ENCODE assay signal across 1 cellular context in the genomic region with DNA sequence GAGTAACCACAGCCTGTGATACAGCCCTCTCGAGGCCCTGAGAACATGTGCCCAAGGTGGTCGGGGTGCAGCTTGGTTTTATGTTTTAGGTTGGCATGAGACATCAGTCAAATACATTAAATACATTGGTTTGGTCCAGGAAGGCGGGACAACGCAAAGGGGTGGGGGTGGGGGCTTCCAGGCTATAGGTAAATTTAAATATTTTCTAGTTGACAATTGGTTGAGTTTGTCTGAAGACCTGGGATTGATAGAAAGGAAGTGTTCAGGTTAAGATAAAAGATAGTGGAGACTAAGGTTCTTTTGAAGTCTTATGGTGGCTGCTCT.
A peak's percentile ranks its signal among the peaks of the same experiment; 100 is the strongest.
TF ChIP-seq lines count a peak whose summit lies in the region.

No MANE protein-coding gene starts in this region.

TF ChIP-seq in K562, 482 proteins besides CTCF, POLR2A, EP300 and RAD21 (continued from another document):
- TF ChIP-seq, protein P1, sequence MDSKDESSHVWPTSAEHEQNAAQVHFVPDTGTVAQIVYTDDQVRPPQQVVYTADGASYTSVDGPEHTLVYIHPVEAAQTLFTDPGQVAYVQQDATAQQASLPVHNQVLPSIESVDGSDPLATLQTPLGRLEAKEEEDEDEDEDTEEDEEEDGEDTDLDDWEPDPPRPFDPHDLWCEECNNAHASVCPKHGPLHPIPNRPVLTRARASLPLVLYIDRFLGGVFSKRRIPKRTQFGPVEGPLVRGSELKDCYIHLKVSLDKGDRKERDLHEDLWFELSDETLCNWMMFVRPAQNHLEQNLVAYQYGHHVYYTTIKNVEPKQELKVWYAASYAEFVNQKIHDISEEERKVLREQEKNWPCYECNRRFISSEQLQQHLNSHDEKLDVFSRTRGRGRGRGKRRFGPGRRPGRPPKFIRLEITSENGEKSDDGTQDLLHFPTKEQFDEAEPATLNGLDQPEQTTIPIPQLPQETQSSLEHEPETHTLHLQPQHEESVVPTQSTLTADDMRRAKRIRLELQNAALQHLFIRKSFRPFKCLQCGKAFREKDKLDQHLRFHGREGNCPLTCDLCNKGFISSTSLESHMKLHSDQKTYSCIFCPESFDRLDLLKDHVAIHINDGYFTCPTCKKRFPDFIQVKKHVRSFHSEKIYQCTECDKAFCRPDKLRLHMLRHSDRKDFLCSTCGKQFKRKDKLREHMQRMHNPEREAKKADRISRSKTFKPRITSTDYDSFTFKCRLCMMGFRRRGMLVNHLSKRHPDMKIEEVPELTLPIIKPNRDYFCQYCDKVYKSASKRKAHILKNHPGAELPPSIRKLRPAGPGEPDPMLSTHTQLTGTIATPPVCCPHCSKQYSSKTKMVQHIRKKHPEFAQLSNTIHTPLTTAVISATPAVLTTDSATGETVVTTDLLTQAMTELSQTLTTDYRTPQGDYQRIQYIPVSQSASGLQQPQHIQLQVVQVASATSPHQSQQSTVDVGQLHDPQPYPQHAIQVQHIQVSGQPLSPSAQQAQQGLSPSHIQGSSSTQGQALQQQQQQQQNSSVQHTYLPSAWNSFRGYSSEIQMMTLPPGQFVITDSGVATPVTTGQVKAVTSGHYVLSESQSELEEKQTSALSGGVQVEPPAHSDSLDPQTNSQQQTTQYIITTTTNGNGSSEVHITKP (IDR thresholded peaks at IDR 0.05; ENCODE audit: partially characterized antibody) = peak; percentile 2
- TF ChIP-seq NCOA2 (IDR thresholded peaks at IDR 0.05; ENCODE audit: partially characterized antibody in 2 of 2) (no peak), YY1 (IDR thresholded peaks at IDR 0.05; ENCODE audit: borderline replicate concordance in 1 of 3, control insufficient read depth in 1 of 3, extremely low read depth in 1 of 3, insufficient read depth in 3 of 3, insufficient read length in 1 of 3, insufficient replicate concordance in 2 of 3, low read depth in 1 of 3, low read length in 2 of 3) (no peak), KAT2B (IDR thresholded peaks at IDR 0.05; ENCODE audit: low read depth, low read length) (no peak), PHF21A (IDR thresholded peaks at IDR 0.05; ENCODE audit: borderline replicate concordance, low read depth) (no peak), SRF (CRISPR knock-in tag; IDR thresholded peaks at IDR 0.05) (no peak), ZNF121 (CRISPR knock-in tag; conservative IDR thresholded peaks at IDR 0.05) (no peak), GATAD2A (IDR thresholded peaks at IDR 0.05) (no peak), ZNF79 (CRISPR knock-in tag; IDR thresholded peaks at IDR 0.05; ENCODE audit: low read depth) (no peak), SMARCB1 (IDR thresholded peaks at IDR 0.05; ENCODE audit: insufficient read length, low read depth) (no peak)
- TF ChIP-seq, protein P2, sequence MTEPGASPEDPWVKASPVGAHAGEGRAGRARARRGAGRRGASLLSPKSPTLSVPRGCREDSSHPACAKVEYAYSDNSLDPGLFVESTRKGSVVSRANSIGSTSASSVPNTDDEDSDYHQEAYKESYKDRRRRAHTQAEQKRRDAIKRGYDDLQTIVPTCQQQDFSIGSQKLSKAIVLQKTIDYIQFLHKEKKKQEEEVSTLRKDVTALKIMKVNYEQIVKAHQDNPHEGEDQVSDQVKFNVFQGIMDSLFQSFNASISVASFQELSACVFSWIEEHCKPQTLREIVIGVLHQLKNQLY (CRISPR knock-in tag; conservative IDR thresholded peaks at IDR 0.05) = no peak
- TF ChIP-seq, protein P3, sequence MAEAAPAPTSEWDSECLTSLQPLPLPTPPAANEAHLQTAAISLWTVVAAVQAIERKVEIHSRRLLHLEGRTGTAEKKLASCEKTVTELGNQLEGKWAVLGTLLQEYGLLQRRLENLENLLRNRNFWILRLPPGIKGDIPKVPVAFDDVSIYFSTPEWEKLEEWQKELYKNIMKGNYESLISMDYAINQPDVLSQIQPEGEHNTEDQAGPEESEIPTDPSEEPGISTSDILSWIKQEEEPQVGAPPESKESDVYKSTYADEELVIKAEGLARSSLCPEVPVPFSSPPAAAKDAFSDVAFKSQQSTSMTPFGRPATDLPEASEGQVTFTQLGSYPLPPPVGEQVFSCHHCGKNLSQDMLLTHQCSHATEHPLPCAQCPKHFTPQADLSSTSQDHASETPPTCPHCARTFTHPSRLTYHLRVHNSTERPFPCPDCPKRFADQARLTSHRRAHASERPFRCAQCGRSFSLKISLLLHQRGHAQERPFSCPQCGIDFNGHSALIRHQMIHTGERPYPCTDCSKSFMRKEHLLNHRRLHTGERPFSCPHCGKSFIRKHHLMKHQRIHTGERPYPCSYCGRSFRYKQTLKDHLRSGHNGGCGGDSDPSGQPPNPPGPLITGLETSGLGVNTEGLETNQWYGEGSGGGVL (CRISPR knock-in tag; IDR thresholded peaks at IDR 0.05) = no peak
TF ChIP-seq in K562: peak in this region for 4.
